In the genomic region with DNA sequence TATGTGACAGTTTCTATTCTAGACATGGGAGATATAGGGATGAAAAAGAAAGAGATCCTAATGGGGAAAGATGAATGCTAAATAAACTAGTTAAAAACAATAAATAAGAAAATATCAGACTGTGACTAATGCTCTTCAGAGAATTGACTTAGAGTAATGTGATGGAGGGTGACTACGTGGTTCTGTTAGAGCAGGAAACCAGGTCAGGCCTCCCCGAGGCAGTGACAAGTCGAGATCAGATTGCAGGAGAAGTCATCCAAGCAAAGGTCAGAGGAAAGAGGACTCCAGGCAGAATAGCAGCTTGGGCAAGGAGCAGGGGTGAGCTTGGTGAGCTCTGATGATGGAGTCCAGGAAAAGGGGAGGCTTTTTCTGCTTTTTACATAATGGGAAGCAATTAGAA, we compare ENCODE assay signal across 14 cellular contexts. TPM values are rescaled to one million over a fixed set of nuclear protein-coding genes. Genes with fewer than 3 reads are reported as not detected.
DNase-seq lines count a peak whose midpoint lies in the region; ATAC-seq and TF ChIP-seq lines count a peak whose summit lies in the region.
"Had no signal": no experiment of that assay in that cellular context is flagged by ENCODE, and none has a peak within 500 bp of the region (broad histone marks: within the 10 kb centered on the region; RNA-seq: fewer than 3 reads in every experiment).

No MANE protein-coding gene starts in this region.

- peak overlapping the region; percentile 43; the same call in 1 of the 2 replicates for H3K4me2 ChIP-seq in SK-N-SH

- TF ChIP-seq EP300 in SK-N-SH (IDR thresholded peaks at IDR 0.05; ENCODE audit: borderline replicate concordance in 1 of 2, low read depth in 1 of 2, low read length in 1 of 2) = peak in 1 of 2 experiments; percentile 59; a peak in 1 of 4 replicates

- H3K9me2 ChIP-seq in SK-N-SH = no peaks in the 10 kb centered on the region

- WGBS in SK-N-SH (ENCODE audit: low lambda C conversion rate) = 6% methylated on average over 3 of the region's 3 CpGs

- no peaks in the 10 kb centered on the region for H4K20me1 ChIP-seq in SK-N-SH (ENCODE audit: insufficient read depth)
- H4K20me1 ChIP-seq: BLaER1 treated with 17β-estradiol and CSF1 and Interleukin-3, amounts not matched to agents 10 nM and 100 nM had no signal

- TF ChIP-seq CTCF in SK-N-SH (IDR thresholded peaks at IDR 0.05) (no peak), fibroblast of villous mesenchyme (IDR thresholded peaks at IDR 0.05; ENCODE audit: insufficient read depth, low read depth, low read length) (no peak), GM20000 (IDR thresholded peaks at IDR 0.05; ENCODE audit: extremely low read depth, missing control alignments) (no peak)

- no peak for TF ChIP-seq RAD21 in SK-N-SH (IDR thresholded peaks at IDR 0.05; ENCODE audit: low read length)

- POLR2A ChIA-PET in SK-N-SH (lab: Yijun Ruan, JAX) = no interaction called here

- no peak overlapping the region for H2AFZ ChIP-seq in SK-N-SH (ENCODE audit: low read depth)

- H3K36me3 ChIP-seq in SK-N-SH (replicated peaks in 1 of 2; ENCODE audit: control insufficient read depth in 1 of 2, insufficient read depth in 2 of 2, low read length in 1 of 2) = no peaks in the 10 kb centered on the region
- H3K36me3 ChIP-seq: BLaER1 treated with 17β-estradiol and CSF1 and Interleukin-3, amounts not matched to agents 10 nM and 100 nM; ovary had no signal

- no peaks in the 10 kb centered on the region for H3K27me3 ChIP-seq in SK-N-SH (ENCODE audit: insufficient read depth)
- H3K27me3 ChIP-seq: BLaER1 treated with 17β-estradiol and CSF1 and Interleukin-3, amounts not matched to agents 10 nM and 100 nM; ovary had no signal

- no peaks in the 10 kb centered on the region for H3K9me3 ChIP-seq in SK-N-SH
- H3K9me3 ChIP-seq: BLaER1 treated with 17β-estradiol and CSF1 and Interleukin-3, amounts not matched to agents 10 nM and 100 nM; ovary had no signal

- peak overlapping the region; percentile 96 to 98 for H3K27ac ChIP-seq in SK-N-SH (ENCODE audit: low read depth in 2 of 2, low read length in 1 of 2)
- H3K27ac ChIP-seq: BLaER1 treated with 17β-estradiol and CSF1 and Interleukin-3, amounts not matched to agents 10 nM and 100 nM; ovary had no signal

- CTCF ChIA-PET in SK-N-SH (lab: Yijun Ruan, JAX) = interaction anchor here (1.1 to 2.4 kb wide), 3 partner anchors 19 to 779 kb away, joined by 3 to 10 read pairs (median 7); no protein-coding TSS in a partner anchor

- peaks cover 36 to 69% of the 10 kb centered on the region in 2 experiments for H3K4me1 ChIP-seq in SK-N-SH (ENCODE audit: control insufficient read depth in 1 of 2, insufficient read depth in 2 of 2, low read depth in 1 of 2, low read length in 1 of 2)

- peaks cover 59% of the 10 kb centered on the region for H3F3A ChIP-seq in SK-N-SH (replicated peaks; ENCODE audit: insufficient read depth)

- H3K4me3 ChIP-seq in SK-N-SH (ENCODE audit: low read depth in 2 of 2, low read length in 1 of 2) (no peak overlapping the region), fibroblast of villous mesenchyme (ENCODE audit: low read depth, low read length) (no peak overlapping the region)
- H3K4me3 ChIP-seq: BLaER1 treated with 17β-estradiol and CSF1 and Interleukin-3, amounts not matched to agents 10 nM and 100 nM; ovary had no signal

- H3K79me2 ChIP-seq in SK-N-SH (ENCODE audit: insufficient read depth) = no peaks in the 10 kb centered on the region

- DNase-seq in EL = peak; percentile 78
- no peak for DNase-seq in SK-N-SH
- DNase-seq in fibroblast of villous mesenchyme (ENCODE audit: low read depth) = peak; percentile 70
- DNase-seq in renal cortical epithelial cell (ENCODE audit: low read depth) = peak; percentile 92
- no peak for DNase-seq in GM20000 (ENCODE audit: low spot score)
- no peak for DNase-seq in stimulated activated naive CD4-positive, alpha-beta T cell treated with Interleukin-2 at 50 U/mL for 16 hours (lab: John Stamatoyannopoulos, UW)
- no peak for DNase-seq in activated naive CD4-positive, alpha-beta T cell treated with Interleukin-2 at 50 U/mL for 16 hours
- DNase-seq: amygdala; NCI-H2081; ovary; stimulated activated CD4-positive, alpha-beta T cell treated with anti-CD3 and anti-CD28 coated beads, Interleukin-4, amount 100 ng/mL, for 4 hours had no signal

- ATAC-seq in GM18520 (IDR thresholded peaks at IDR 0.05; ENCODE audit: unreplicated experiment) = no peak

- peak overlapping the region; percentile 63; the same call in 1 of the 2 replicates for H3K9ac ChIP-seq in SK-N-SH
- H3K9ac ChIP-seq: BLaER1 treated with 17β-estradiol and CSF1 and Interleukin-3, amounts not matched to agents 10 nM and 100 nM had no signal

TF ChIP-seq in SK-N-SH, 30 proteins besides CTCF, POLR2A, EP300 and RAD21:
- TF ChIP-seq FOSL2 (IDR thresholded peaks at IDR 0.05; ENCODE audit: borderline replicate concordance, low read depth) = peak; percentile 31; the same call in 1 of the 2 replicates
- peak; percentile 24; the same call in 1 of the 2 replicates for TF ChIP-seq JUND (IDR thresholded peaks at IDR 0.05)
- peak; percentile 62; the same call in 1 of the 2 replicates for TF ChIP-seq RXRA (IDR thresholded peaks at IDR 0.05; ENCODE audit: borderline replicate concordance, low read depth)
- TF ChIP-seq TCF12 (IDR thresholded peaks at IDR 0.05) = peak; percentile 56; the same call in 1 of the 2 replicates
- TF ChIP-seq, protein P1, sequence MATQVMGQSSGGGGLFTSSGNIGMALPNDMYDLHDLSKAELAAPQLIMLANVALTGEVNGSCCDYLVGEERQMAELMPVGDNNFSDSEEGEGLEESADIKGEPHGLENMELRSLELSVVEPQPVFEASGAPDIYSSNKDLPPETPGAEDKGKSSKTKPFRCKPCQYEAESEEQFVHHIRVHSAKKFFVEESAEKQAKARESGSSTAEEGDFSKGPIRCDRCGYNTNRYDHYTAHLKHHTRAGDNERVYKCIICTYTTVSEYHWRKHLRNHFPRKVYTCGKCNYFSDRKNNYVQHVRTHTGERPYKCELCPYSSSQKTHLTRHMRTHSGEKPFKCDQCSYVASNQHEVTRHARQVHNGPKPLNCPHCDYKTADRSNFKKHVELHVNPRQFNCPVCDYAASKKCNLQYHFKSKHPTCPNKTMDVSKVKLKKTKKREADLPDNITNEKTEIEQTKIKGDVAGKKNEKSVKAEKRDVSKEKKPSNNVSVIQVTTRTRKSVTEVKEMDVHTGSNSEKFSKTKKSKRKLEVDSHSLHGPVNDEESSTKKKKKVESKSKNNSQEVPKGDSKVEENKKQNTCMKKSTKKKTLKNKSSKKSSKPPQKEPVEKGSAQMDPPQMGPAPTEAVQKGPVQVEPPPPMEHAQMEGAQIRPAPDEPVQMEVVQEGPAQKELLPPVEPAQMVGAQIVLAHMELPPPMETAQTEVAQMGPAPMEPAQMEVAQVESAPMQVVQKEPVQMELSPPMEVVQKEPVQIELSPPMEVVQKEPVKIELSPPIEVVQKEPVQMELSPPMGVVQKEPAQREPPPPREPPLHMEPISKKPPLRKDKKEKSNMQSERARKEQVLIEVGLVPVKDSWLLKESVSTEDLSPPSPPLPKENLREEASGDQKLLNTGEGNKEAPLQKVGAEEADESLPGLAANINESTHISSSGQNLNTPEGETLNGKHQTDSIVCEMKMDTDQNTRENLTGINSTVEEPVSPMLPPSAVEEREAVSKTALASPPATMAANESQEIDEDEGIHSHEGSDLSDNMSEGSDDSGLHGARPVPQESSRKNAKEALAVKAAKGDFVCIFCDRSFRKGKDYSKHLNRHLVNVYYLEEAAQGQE (IDR thresholded peaks at IDR 0.05; ENCODE audit: low read depth, low read length) = no peak
- TF ChIP-seq, protein P2, sequence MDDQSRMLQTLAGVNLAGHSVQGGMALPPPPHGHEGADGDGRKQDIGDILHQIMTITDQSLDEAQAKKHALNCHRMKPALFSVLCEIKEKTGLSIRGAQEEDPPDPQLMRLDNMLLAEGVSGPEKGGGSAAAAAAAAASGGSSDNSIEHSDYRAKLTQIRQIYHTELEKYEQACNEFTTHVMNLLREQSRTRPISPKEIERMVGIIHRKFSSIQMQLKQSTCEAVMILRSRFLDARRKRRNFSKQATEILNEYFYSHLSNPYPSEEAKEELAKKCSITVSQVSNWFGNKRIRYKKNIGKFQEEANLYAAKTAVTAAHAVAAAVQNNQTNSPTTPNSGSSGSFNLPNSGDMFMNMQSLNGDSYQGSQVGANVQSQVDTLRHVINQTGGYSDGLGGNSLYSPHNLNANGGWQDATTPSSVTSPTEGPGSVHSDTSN (IDR thresholded peaks at IDR 0.05) = peak; percentile 58
- no peak; the same call in 1 of the 2 replicates for TF ChIP-seq NFIC (IDR thresholded peaks at IDR 0.05; ENCODE audit: borderline replicate concordance)
TF ChIP-seq in SK-N-SH: peak in this region for 5.

RNA-seq across cellular contexts. Expression of gene ITGB6, which starts 27.2 kb away (rescaled TPM):
- polyA plus RNA-seq in SK-N-SH (2012; rRNA removed) = 0.10 and 0.13 TPM in 2 replicates
- polyA plus RNA-seq in SK-N-SH (2012; cell fraction: cytosol; rRNA removed) = 0.13 and 0.15 TPM in 2 replicates
- 0.26 TPM in 2 replicates for polyA plus RNA-seq in SK-N-SH (2012; cell fraction: nucleus; rRNA removed)
- total RNA-seq in fibroblast of villous mesenchyme = under 0.01 TPM in 1 of 2 replicates, not detected in the other
- 259 and 383 TPM in 2 replicates for total RNA-seq in renal cortical epithelial cell
- total RNA-seq: subcutaneous adipose tissue had no signal
- polyA plus RNA-seq: ovary had no signal

Comparison
In these comparisons a context has a peak if more than half of its experiments do, and no peak if none do; other contexts are left out.
1. DNase-seq: peak in EL (single experiment), fibroblast of villous mesenchyme (single experiment) and renal cortical epithelial cell (single experiment); none in SK-N-SH (single experiment), GM20000 (single experiment), stimulated activated naive CD4-positive, alpha-beta T cell treated with Interleukin-2 at 50 U/mL for 16 hours (single experiment) and activated naive CD4-positive, alpha-beta T cell treated with Interleukin-2 at 50 U/mL for 16 hours (single experiment).
2. RNA of gene ITGB6, which starts 27.2 kb away (total RNA-seq): 259 to 383 TPM in renal cortical epithelial cell; under 0.01 TPM in fibroblast of villous mesenchyme; every median in the first group is over 100 times any median in the second.